ENCODE assay signal across 1 cellular context in the genomic region with DNA sequence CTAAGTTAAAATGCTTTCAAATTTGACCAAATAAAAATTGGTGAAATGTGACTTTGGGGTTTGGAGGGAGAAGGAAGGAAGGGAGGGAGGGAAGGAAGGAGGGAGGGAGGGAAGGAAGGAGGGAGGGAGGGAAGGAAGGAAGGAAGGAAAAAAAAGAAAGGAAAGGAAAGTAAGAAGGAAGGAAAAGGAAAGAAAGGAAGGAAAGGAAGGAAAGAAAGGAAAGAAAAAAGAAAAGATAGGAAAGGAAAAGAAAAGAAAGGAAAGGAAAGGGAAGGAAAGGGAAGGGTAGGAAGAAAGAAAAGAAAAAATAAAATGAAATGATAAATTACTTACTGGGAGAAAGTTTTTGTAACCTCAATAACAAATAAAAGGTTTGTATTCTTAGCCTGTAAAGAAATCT.
A peak's percentile ranks its signal among the peaks of the same experiment; 100 is the strongest.
TF ChIP-seq lines count a peak whose summit lies in the region.

No MANE protein-coding gene starts in this region.

TF ChIP-seq in HepG2, 621 proteins besides CTCF, POLR2A, EP300 and RAD21:
- peak; percentile 28 for TF ChIP-seq HNRNPK (IDR thresholded peaks at IDR 0.05; ENCODE audit: low read depth, low read length, poor library complexity, severe bottlenecking)
- TF ChIP-seq, protein P1, sequence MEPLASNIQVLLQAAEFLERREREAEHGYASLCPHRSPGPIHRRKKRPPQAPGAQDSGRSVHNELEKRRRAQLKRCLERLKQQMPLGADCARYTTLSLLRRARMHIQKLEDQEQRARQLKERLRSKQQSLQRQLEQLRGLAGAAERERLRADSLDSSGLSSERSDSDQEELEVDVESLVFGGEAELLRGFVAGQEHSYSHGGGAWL (CRISPR knock-in tag; IDR thresholded peaks at IDR 0.05) = no peak
